In the genomic region with DNA sequence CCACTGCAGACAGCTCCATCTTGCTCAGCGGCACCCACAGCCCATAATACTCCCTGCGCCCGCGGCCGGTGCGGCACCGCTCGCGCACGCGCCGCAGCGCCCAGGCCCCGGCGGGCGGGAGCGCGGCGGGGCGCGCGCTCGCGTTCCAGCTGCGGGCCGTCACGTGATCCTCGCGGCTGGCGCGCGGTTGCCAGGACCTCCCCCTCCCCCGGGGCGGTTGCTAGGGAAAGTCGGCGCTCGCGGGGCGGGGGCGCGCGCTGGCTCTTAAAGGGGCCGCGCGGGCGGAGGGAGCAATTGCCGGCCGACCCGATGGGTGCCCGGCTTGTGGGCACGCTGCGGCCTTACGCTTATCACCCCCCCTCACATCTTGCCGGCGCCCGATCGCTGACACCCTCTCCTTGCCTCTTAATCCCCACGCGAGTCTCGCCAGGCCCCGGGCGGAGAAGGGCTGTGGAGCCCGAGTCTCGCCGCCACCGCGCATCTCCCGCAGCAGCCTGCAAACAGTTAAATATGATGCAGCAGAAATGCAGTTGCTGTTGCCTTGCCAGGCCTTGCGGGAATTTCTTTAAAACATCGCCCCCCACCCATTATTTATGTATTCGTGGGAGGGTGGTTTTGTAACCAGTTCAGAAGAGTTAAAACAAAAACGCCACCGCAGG, we compare ENCODE assay signal across 8 cellular contexts. TPM values are rescaled to one million over a fixed set of nuclear protein-coding genes. Genes with fewer than 3 reads are reported as not detected.
DNase-seq lines count a peak whose midpoint lies in the region; ATAC-seq and TF ChIP-seq lines count a peak whose summit lies in the region.

Gene CBX6, minus strand, starts transcription at position 45 of the 659 bp plus-strand sequence. Its CDS starts 26 bp downstream, at position 19.

- intact Hi-C loops in activated CD4-positive, alpha-beta T cell treated with anti-CD3 and anti-CD28 coated beads, Interleukin-2, amount 10 ng/mL, durations not matched to agents 24 days and 14 days (cut with micrococcal nuclease), result loop anchor here (1.0 kb wide), 1 partner anchor 447 kb away; the partner anchor contains the start of gene RPL3
- intact Hi-C loops in colonic mucosa (cut with DNase I), result loop anchor here (5.0 kb wide), 1 partner anchor 50 kb away; no protein-coding TSS in a partner anchor

- no peaks in the 10 kb centered on the region for H3K9me3 ChIP-seq in colonic mucosa

- ATAC-seq in GM19328 (IDR thresholded peaks at IDR 0.05; ENCODE audit: unreplicated experiment) (peak; percentile 62), HG03521 (IDR thresholded peaks at IDR 0.05; ENCODE audit: unreplicated experiment) (peak; percentile 67)

- no peak for TF ChIP-seq CTCF in colonic mucosa (IDR thresholded peaks at IDR 0.05)

- H3K4me1 ChIP-seq in colonic mucosa, result no peaks in the 10 kb centered on the region

- H3K27me3 Mint-ChIP-seq in activated CD4-positive, alpha-beta T cell treated with anti-CD3 and anti-CD28 coated beads, Interleukin-2, amount 10 ng/mL, durations not matched to agents 24 days and 14 days, result peaks cover 9% of the 10 kb centered on the region

- H3K27ac Mint-ChIP-seq in activated CD4-positive, alpha-beta T cell treated with anti-CD3 and anti-CD28 coated beads, Interleukin-2, amount 10 ng/mL, durations not matched to agents 24 days and 14 days, result peak within 1 kb of the TSS; percentile 94

- peaks cover 16% of the 10 kb centered on the region for H3K27me3 ChIP-seq in colonic mucosa
- H3K27me3 ChIP-seq in layer of hippocampus (ENCODE audit: control insufficient read depth, insufficient read depth, low read length), result no peaks in the 10 kb centered on the region

- H3K4me3 Mint-ChIP-seq in activated CD4-positive, alpha-beta T cell treated with anti-CD3 and anti-CD28 coated beads, Interleukin-2, amount 10 ng/mL, durations not matched to agents 24 days and 14 days, result peak within 1 kb of the TSS; percentile 95

- H3K36me3 Mint-ChIP-seq in activated CD4-positive, alpha-beta T cell treated with anti-CD3 and anti-CD28 coated beads, Interleukin-2, amount 10 ng/mL, durations not matched to agents 24 days and 14 days (ENCODE audit: low read depth), result peaks cover 37% of the 10 kb centered on the region

- peak; percentile 94 for DNase-seq in Ammon's horn (ENCODE audit: low spot score)
- DNase-seq in NCI-H69 (lab: John Stamatoyannopoulos, UW), result peak; percentile 99
- DNase-seq in activated CD4-positive, alpha-beta T cell treated with anti-CD3 and anti-CD28 coated beads, Interleukin-2, amount 10 ng/mL, durations not matched to agents 24 days and 14 days, result peak; percentile 99
- peak; percentile 92 for DNase-seq in colonic mucosa
- DNase-seq in stimulated activated CD4-positive, alpha-beta T cell treated with anti-CD3 and anti-CD28 coated beads, Interleukin-1b, Interleukin-23, amount 100 ng/mL, for 24 hours (ENCODE audit: low read depth in 4 of 4, low spot score in 1 of 4), result peak; percentile 80 to 91 (median 90)

- H3K36me3 ChIP-seq in colonic mucosa, result no peaks in the 10 kb centered on the region

- H3K27ac ChIP-seq in colonic mucosa, result peak within 1 kb of the TSS; percentile 84
- peak within 1 kb of the TSS; percentile 96 for H3K27ac ChIP-seq in layer of hippocampus (ENCODE audit: low read depth, low read length)

- H3K4me3 ChIP-seq in colonic mucosa, result peak within 1 kb of the TSS; percentile 57

- peaks cover 53% of the 10 kb centered on the region for H3K4me1 Mint-ChIP-seq in activated CD4-positive, alpha-beta T cell treated with anti-CD3 and anti-CD28 coated beads, Interleukin-2, amount 10 ng/mL, durations not matched to agents 24 days and 14 days

- H3K9me3 Mint-ChIP-seq in activated CD4-positive, alpha-beta T cell treated with anti-CD3 and anti-CD28 coated beads, Interleukin-2, amount 10 ng/mL, durations not matched to agents 24 days and 14 days, result peaks cover 4% of the 10 kb centered on the region

- peak within 1 kb of the TSS; percentile 72 to 74 for H3K9ac ChIP-seq in colonic mucosa (ENCODE audit: low read depth in 2 of 2, low read length in 2 of 2)

RNA-seq across cellular contexts. Expression of gene CBX6, which starts in this region (rescaled TPM):
- total RNA-seq in activated CD4-positive, alpha-beta T cell treated with anti-CD3 and anti-CD28 coated beads, Interleukin-2, amount 10 ng/mL, durations not matched to agents 24 days and 14 days, result 178 and 180 TPM in 2 replicates
- 10 to 100 TPM in 1 of 2 donors, 1 to 10 TPM in 1; 9.2 to 14.5 TPM for total RNA-seq in colonic mucosa

Comparison
In these comparisons a context has a peak if more than half of its experiments do, and no peak if none do; other contexts are left out.
1. Peak in every context shown above with its lines: DNase-seq, ATAC-seq, H3K4me3 ChIP-seq and H3K27ac ChIP-seq.
2. RNA of gene CBX6 (total RNA-seq): 178 to 180 TPM in activated CD4-positive, alpha-beta T cell treated with anti-CD3 and anti-CD28 coated beads, Interleukin-2, amount 10 ng/mL, durations not matched to agents 24 days and 14 days; 9.2 to 14.5 TPM in colonic mucosa; every median in the first group is over 10 times any median in the second.